23 cellular contexts compared by ENCODE assay signal in the genomic region with DNA sequence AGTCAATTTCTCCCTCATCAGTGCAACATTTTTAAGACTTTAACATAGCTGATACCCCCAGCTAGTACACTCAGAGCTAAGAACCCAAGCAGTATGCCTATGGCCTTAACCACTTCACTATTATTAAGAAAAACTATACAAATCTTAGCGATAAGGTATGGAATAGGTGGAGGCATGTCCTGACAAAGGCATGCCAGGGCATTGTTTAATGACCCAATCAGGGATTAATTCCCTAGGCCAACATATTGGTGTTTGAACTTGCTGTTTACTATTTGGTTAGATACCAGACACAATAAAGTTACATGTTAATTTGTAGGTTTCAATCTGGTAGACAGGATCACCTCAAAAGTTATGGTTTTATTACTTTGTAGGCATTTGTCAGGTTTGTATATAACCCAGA.
A peak's percentile ranks its signal among the peaks of the same experiment; 100 is the strongest.
DNase-seq lines count a peak whose midpoint lies in the region; ATAC-seq, FAIRE-seq and TF ChIP-seq lines count a peak whose summit lies in the region.
"Had no signal": no experiment of that assay in that cellular context is flagged by ENCODE, and none has a peak within 500 bp of the region (broad histone marks: within the 10 kb centered on the region; RNA-seq: fewer than 3 reads in every experiment).

No MANE protein-coding gene starts in this region.

- no peaks in the 10 kb centered on the region for H3K27me3 Mint-ChIP-seq in CD8-positive, alpha-beta memory T cell
- peaks cover 7% of the 10 kb centered on the region for H3K27me3 Mint-ChIP-seq in GM23338 (ENCODE audit: insufficient read depth, low read depth, poor library complexity)
- H3K27me3 Mint-ChIP-seq: CD4-positive, CD25-positive, alpha-beta regulatory T cell had no signal

- peaks cover 0 to 3% (median 0%) of the 10 kb centered on the region in 5 donors for H3K9me3 Mint-ChIP-seq in CD8-positive, alpha-beta memory T cell
- H3K9me3 Mint-ChIP-seq in GM23338: no peaks in the 10 kb centered on the region
- H3K9me3 Mint-ChIP-seq: HFFc6 had no signal

- H3K79me2 ChIP-seq in GM23338 (replicated peaks; ENCODE audit: insufficient read depth) (no peaks in the 10 kb centered on the region), parathyroid adenoma (no peaks in the 10 kb centered on the region)

- no peak overlapping the region for H3K9ac ChIP-seq in parathyroid adenoma

- H3K27ac ChIP-seq in CD8-positive, alpha-beta memory T cell (ENCODE audit: low read depth, low read length): no peak overlapping the region
- H3K27ac ChIP-seq in GM23338 (ENCODE audit: low read depth) (no peak overlapping the region), parathyroid adenoma (peak overlapping the region; percentile 44), WERI-Rb-1 (no peak overlapping the region)
- H3K27ac ChIP-seq: HL-60, PC-9 had no signal

- H3K36me3 ChIP-seq in CD8-positive, alpha-beta memory T cell (ENCODE audit: insufficient read depth, low read length): no peaks in the 10 kb centered on the region
- H3K36me3 ChIP-seq in GM23338 (ENCODE audit: insufficient read depth) (no peaks in the 10 kb centered on the region), bronchial epithelial cell (ENCODE audit: control insufficient read depth, insufficient read depth, low read length) (no peaks in the 10 kb centered on the region), parathyroid adenoma (ENCODE audit: control insufficient read depth, insufficient read depth, low read length) (no peaks in the 10 kb centered on the region), WERI-Rb-1 (no peaks in the 10 kb centered on the region)

- H2AFZ ChIP-seq in GM23338 (peak overlapping the region; percentile 40; the same call in 1 of the 2 replicates), parathyroid adenoma (peak overlapping the region; percentile 64)
- H2AFZ ChIP-seq: PC-9 had no signal

- H3K4me3 ChIP-seq in CD8-positive, alpha-beta memory T cell (ENCODE audit: low read length): no peak overlapping the region
- no peak overlapping the region for H3K4me3 ChIP-seq in GM23338
- no peak overlapping the region for H3K4me3 ChIP-seq in bronchial epithelial cell (ENCODE audit: low read depth, low read length)
- no peak overlapping the region for H3K4me3 ChIP-seq in parathyroid adenoma (ENCODE audit: low read depth, low read length)
- no peak overlapping the region for H3K4me3 ChIP-seq in WERI-Rb-1 (ENCODE audit: low read depth, low read length)
- H3K4me3 ChIP-seq: PC-9 had no signal

- ATAC-seq in GM23338: no peak

- no peak for DNase-seq in CD8-positive, alpha-beta memory T cell
- no peak for DNase-seq in GM23338 (ENCODE audit: low spot score)
- DNase-seq in bronchial epithelial cell (ENCODE audit: low read depth): peak; percentile 88
- DNase-seq in activated effector memory CD4-positive, alpha-beta T cell treated with Interleukin-2 at 50 U/mL for 16 hours: no peak
- DNase-seq in WERI-Rb-1: no peak
- no peak for DNase-seq in H54 (ENCODE audit: insufficient read length, low spot score)
- DNase-seq: Calu3; CD4-positive, CD25-positive, alpha-beta regulatory T cell; GDM1; H9; HFFc6; KBM-7; NCI-H1105; NCI-H146; NCI-H2029; NCI-H226; NCI-H510A treated with DMSO at 0.1 percent for 48 hours; NCI-H748 treated with DMSO at 0.1 percent for 48 hours; PC-9; RPMI8226; SHP77 had no signal

- no peaks in the 10 kb centered on the region for H3K9me3 ChIP-seq in CD8-positive, alpha-beta memory T cell (ENCODE audit: low read length)
- H3K9me3 ChIP-seq in parathyroid adenoma (ENCODE audit: control insufficient read depth, low read length): peaks cover 2% of the 10 kb centered on the region
- no peaks in the 10 kb centered on the region for H3K9me3 ChIP-seq in WERI-Rb-1 (ENCODE audit: severe bottlenecking)

- H3K4me1 ChIP-seq in CD8-positive, alpha-beta memory T cell (ENCODE audit: insufficient read depth, low read length): peaks cover 34% of the 10 kb centered on the region
- H3K4me1 ChIP-seq in GM23338 (ENCODE audit: insufficient read depth) (peaks cover 17% of the 10 kb centered on the region), parathyroid adenoma (peaks cover 43% of the 10 kb centered on the region)

- H3K27ac Mint-ChIP-seq in CD8-positive, alpha-beta memory T cell: peak overlapping the region in 5 of 8 donors; percentile 25 to 77 (median 63)
- no peak overlapping the region for H3K27ac Mint-ChIP-seq in GM23338
- H3K27ac Mint-ChIP-seq: H9, HFFc6 had no signal

- no peak for FAIRE-seq in bronchial epithelial cell (lab: Jason Lieb, UNC)
- FAIRE-seq in H54 (lab: Jason Lieb, UNC): no peak

- H3K36me3 Mint-ChIP-seq in CD8-positive, alpha-beta memory T cell: peaks cover 0 to 8% (median 2%) of the 10 kb centered on the region in 3 donors
- peaks cover 4% of the 10 kb centered on the region; the same call in 1 of the 3 replicates for H3K36me3 Mint-ChIP-seq in GM23338 (ENCODE audit: low read depth)

- no peak for TF ChIP-seq POLR2A in H54 (IDR thresholded peaks at IDR 0.05; ENCODE audit: low read depth, low read length)

- CTCF ChIA-PET in CD8-positive, alpha-beta memory T cell (lab: Charles Lee): interaction anchor here (1.7 kb wide), 1 partner anchor 24 kb away, joined by 3 read pairs; no protein-coding TSS in a partner anchor

- H3K4me1 Mint-ChIP-seq in CD8-positive, alpha-beta memory T cell: peaks cover 37 to 64% (median 52%) of the 10 kb centered on the region in 3 donors
- peaks cover 26% of the 10 kb centered on the region for H3K4me1 Mint-ChIP-seq in GM23338

- no peaks in the 10 kb centered on the region for H3K9me2 ChIP-seq in GM23338 (ENCODE audit: insufficient read depth)

- no peaks in the 10 kb centered on the region for H3F3A ChIP-seq in GM23338 (replicated peaks; ENCODE audit: low read depth)

- H3K4me2 ChIP-seq in GM23338 (no peak overlapping the region), parathyroid adenoma (ENCODE audit: low read length) (no peak overlapping the region)
- H3K4me2 ChIP-seq: PC-9 had no signal

- no peaks in the 10 kb centered on the region for H3K27me3 ChIP-seq in CD8-positive, alpha-beta memory T cell (ENCODE audit: insufficient read depth, low read length, poor library complexity, severe bottlenecking)
- no peaks in the 10 kb centered on the region for H3K27me3 ChIP-seq in GM23338 (ENCODE audit: insufficient read depth)
- no peaks in the 10 kb centered on the region for H3K27me3 ChIP-seq in bronchial epithelial cell (ENCODE audit: control insufficient read depth, insufficient read depth, low read length)
- no peaks in the 10 kb centered on the region for H3K27me3 ChIP-seq in parathyroid adenoma (ENCODE audit: control insufficient read depth, insufficient read depth, low read length)
- H3K27me3 ChIP-seq in WERI-Rb-1 (ENCODE audit: insufficient read depth, low read depth, severe bottlenecking): no peaks in the 10 kb centered on the region

- H3K4me3 Mint-ChIP-seq in CD8-positive, alpha-beta memory T cell: no peak overlapping the region
- H3K4me3 Mint-ChIP-seq in GM23338: no peak overlapping the region
- H3K4me3 Mint-ChIP-seq: CD4-positive, CD25-positive, alpha-beta regulatory T cell; H9; HFFc6 had no signal

- no peaks in the 10 kb centered on the region for H4K20me1 ChIP-seq in GM23338 (replicated peaks; ENCODE audit: insufficient read depth)

- POLR2A ChIA-PET in CD8-positive, alpha-beta memory T cell (lab: Charles Lee): interaction anchor here (1.0 to 1.2 kb wide), 2 partner anchors 30 to 153 kb away, joined by 3 to 4 read pairs; a partner anchor contains a TSS

- TF ChIP-seq CTCF in GM23338 (conservative IDR thresholded peaks at IDR 0.05; ENCODE audit: low read depth in 2 of 2) (no peak), bronchial epithelial cell (IDR thresholded peaks at IDR 0.05; ENCODE audit: insufficient read depth, low read length, severe bottlenecking) (no peak), parathyroid adenoma (IDR thresholded peaks at IDR 0.05) (no peak), WERI-Rb-1 (IDR thresholded peaks at IDR 0.05; ENCODE audit: low read depth, low read length) (no peak)

TF ChIP-seq in GM23338, 12 proteins besides CTCF, POLR2A, EP300 and RAD21:
- TF ChIP-seq ZNF331 (CRISPR knock-in tag; IDR thresholded peaks at IDR 0.05; ENCODE audit: low read depth) (no peak), EZH2phosphoT487 (IDR thresholded peaks at IDR 0.05; ENCODE audit: unreplicated experiment) (no peak), CREB1 (CRISPR knock-in tag; IDR thresholded peaks at IDR 0.05; ENCODE audit: low read depth) (no peak), EZH2 (IDR thresholded peaks at IDR 0.05; ENCODE audit: low read depth, unreplicated experiment) (no peak), JUNB (IDR thresholded peaks at IDR 0.05; ENCODE audit: unreplicated experiment) (no peak)
- TF ChIP-seq, protein P1, sequence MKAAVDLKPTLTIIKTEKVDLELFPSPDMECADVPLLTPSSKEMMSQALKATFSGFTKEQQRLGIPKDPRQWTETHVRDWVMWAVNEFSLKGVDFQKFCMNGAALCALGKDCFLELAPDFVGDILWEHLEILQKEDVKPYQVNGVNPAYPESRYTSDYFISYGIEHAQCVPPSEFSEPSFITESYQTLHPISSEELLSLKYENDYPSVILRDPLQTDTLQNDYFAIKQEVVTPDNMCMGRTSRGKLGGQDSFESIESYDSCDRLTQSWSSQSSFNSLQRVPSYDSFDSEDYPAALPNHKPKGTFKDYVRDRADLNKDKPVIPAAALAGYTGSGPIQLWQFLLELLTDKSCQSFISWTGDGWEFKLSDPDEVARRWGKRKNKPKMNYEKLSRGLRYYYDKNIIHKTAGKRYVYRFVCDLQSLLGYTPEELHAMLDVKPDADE (IDR thresholded peaks at IDR 0.05): no peak
